Comparison of ENCODE assay signal across 12 cellular contexts in the genomic region with DNA sequence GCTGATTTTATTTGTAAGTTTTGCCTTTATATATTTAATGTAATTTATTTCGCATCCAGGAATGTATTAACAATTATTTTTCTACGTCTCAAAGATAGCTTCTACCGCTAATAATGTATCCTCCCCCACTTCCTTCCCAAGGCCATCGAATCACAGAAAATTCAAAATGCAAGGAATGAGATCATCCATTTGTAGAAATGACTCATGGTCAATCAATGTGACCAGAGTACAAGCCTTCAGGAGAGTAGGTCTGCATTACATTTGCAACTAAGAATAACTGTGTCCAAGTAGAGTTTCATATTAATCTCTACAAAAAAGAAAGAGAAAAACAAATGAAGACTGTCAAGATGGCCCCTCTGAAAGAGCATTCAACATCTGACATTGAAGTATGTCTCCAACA.
"Had no signal": no experiment of that assay in that cellular context is flagged by ENCODE, and none has a peak within 500 bp of the region (broad histone marks: within the 10 kb centered on the region; RNA-seq: fewer than 3 reads in every experiment).

No MANE protein-coding gene starts in this region.

- H3K4me3 Mint-ChIP-seq: activated naive CD4-positive, alpha-beta T cell treated with anti-CD3 and anti-CD28 coated beads, Interleukin-2, amount 10 ng/mL, durations not matched to agents 7 days and 5 days; endodermal cell; immature natural killer cell; nephron progenitor cell had no signal

- H3K27me3 Mint-ChIP-seq: activated naive CD4-positive, alpha-beta T cell treated with anti-CD3 and anti-CD28 coated beads, Interleukin-2, amount 10 ng/mL, durations not matched to agents 7 days and 5 days had no signal

- H3K4me1 Mint-ChIP-seq: activated naive CD4-positive, alpha-beta T cell treated with anti-CD3 and anti-CD28 coated beads, Interleukin-2, amount 10 ng/mL, durations not matched to agents 7 days and 5 days; endodermal cell; immature natural killer cell had no signal

- H3K9me3 ChIP-seq: body of pancreas had no signal

- H3K4me1 ChIP-seq: body of pancreas had no signal

- H3K36me3 Mint-ChIP-seq: activated naive CD4-positive, alpha-beta T cell treated with anti-CD3 and anti-CD28 coated beads, Interleukin-2, amount 10 ng/mL, durations not matched to agents 7 days and 5 days; immature natural killer cell had no signal

- H3K27ac Mint-ChIP-seq: activated naive CD4-positive, alpha-beta T cell treated with anti-CD3 and anti-CD28 coated beads, Interleukin-2, amount 10 ng/mL, durations not matched to agents 7 days and 5 days; activated T-helper 2 cell treated with anti-CD3 and anti-CD28 coated beads, Interferon-gamma antibody, Interleukin-2, Interleukin-4, amounts not matched to agents 10 μg/mL and 5 μg/mL and 100 μg/mL, durations not matched to agents 14 hours and 24 hours and 36 hours; endodermal cell; immature natural killer cell; nephron progenitor cell had no signal

- H3K4me3 ChIP-seq: body of pancreas had no signal

- H3K27me3 ChIP-seq: body of pancreas had no signal

- ATAC-seq: body of pancreas, left lobe of liver had no signal

- H3K9me3 Mint-ChIP-seq: activated naive CD4-positive, alpha-beta T cell treated with anti-CD3 and anti-CD28 coated beads, Interleukin-2, amount 10 ng/mL, durations not matched to agents 7 days and 5 days; activated T-helper 2 cell treated with anti-CD3 and anti-CD28 coated beads, Interferon-gamma antibody, Interleukin-2, Interleukin-4, amounts not matched to agents 10 μg/mL and 5 μg/mL and 100 μg/mL, durations not matched to agents 14 hours and 24 hours and 36 hours; endodermal cell; nephron progenitor cell had no signal

- DNase-seq: activated CD4-positive, alpha-beta T cell treated with anti-CD3 and anti-CD28 coated beads for 48 hours; activated naive CD4-positive, alpha-beta T cell treated with anti-CD3 and anti-CD28 coated beads, Interleukin-2, amount 10 ng/mL, durations not matched to agents 7 days and 5 days; activated T-cell treated with anti-CD3 and anti-CD28 coated beads for 4 hours; body of pancreas; cerebellar nuclear complex; endodermal cell; glutamatergic neuron; immature natural killer cell; nephron progenitor cell; T-helper 1 cell had no signal

- H3K27ac ChIP-seq: body of pancreas had no signal
